In genomic region chr17:45585794-45586650, GRCh38 we compare ENCODE assay signal across 8 cellular contexts.
DNase-seq lines count a peak whose midpoint lies in the region; ATAC-seq, FAIRE-seq and TF ChIP-seq lines count a peak whose summit lies in the region.
"Not testable (repeated sequence)": the region's sequence is repeated elsewhere in the genome, so short reads cannot be mapped to it uniquely, and the experiment has no call there.

No MANE protein-coding gene starts in this region.

- H2AFZ ChIP-seq in mesenchymal stem cell (ENCODE audit: low read depth, low read length): not testable (repeated sequence)

- H3K27ac ChIP-seq in body of pancreas: peak overlapping the region in 3 of 4 donors; percentile 65 to 90 (median 75)
- H3K27ac ChIP-seq in mesenchymal stem cell (ENCODE audit: low read length, poor library complexity, severe bottlenecking): not testable (repeated sequence)

- H3K4ac ChIP-seq in mesenchymal stem cell (ENCODE audit: low read depth in 1 of 2, low read length in 2 of 2): not testable (repeated sequence)

- intact Hi-C loops in body of pancreas (cut with DNase I): not testable (repeated sequence)

- H3K27me3 ChIP-seq in body of pancreas; mesenchymal stem cell (ENCODE audit: control insufficient read depth in 1 of 2, insufficient read depth in 1 of 2, low read length in 2 of 2); skeletal muscle satellite cell (ENCODE audit: control insufficient read depth, insufficient read depth, low read length): not testable (repeated sequence)

- H3K4me2 ChIP-seq in mesenchymal stem cell (ENCODE audit: low read length, poor library complexity, severe bottlenecking): peak overlapping the region; percentile 78
- H3K4me2 ChIP-seq in skeletal muscle satellite cell (ENCODE audit: low read length): peak overlapping the region; percentile 84

- not testable (repeated sequence) for H3K14ac ChIP-seq in mesenchymal stem cell (ENCODE audit: low read length in 2 of 2)

- WGBS in body of pancreas, 2 donors: 0 to 1% methylated on average over 8 to 40 of the region's 62 CpGs
- 9% methylated on average over 22 of the region's 62 CpGs for WGBS in mesenchymal stem cell

- not testable (repeated sequence) for H2AK5ac ChIP-seq in mesenchymal stem cell (ENCODE audit: low read length, severe bottlenecking)

- H4K8ac ChIP-seq in mesenchymal stem cell (ENCODE audit: low read length): peak overlapping the region; percentile 60

- H3K4me3 ChIP-seq in body of pancreas (peak overlapping the region; percentile 21 to 90), mesenchymal stem cell (ENCODE audit: insufficient read depth in 1 of 2, low read depth in 1 of 2, low read length in 2 of 2) (peak overlapping the region; percentile 48 to 89), skeletal muscle satellite cell (ENCODE audit: low read length) (peak overlapping the region; percentile 82)

- H2BK5ac ChIP-seq in mesenchymal stem cell (ENCODE audit: low read depth, low read length, poor library complexity, severe bottlenecking): not testable (repeated sequence)

- H3K4me1 ChIP-seq in body of pancreas: peaks cover 13% of the 10 kb centered on the region
- H3K4me1 ChIP-seq in mesenchymal stem cell (ENCODE audit: control insufficient read depth, insufficient read depth, low read depth, low read length): not testable (repeated sequence)
- H3K4me1 ChIP-seq in skeletal muscle satellite cell (ENCODE audit: control insufficient read depth, insufficient read depth, low read length): peaks cover 11% of the 10 kb centered on the region

- not testable (repeated sequence) for H3K18ac ChIP-seq in mesenchymal stem cell (ENCODE audit: low read depth in 1 of 2, low read length in 2 of 2)

- not testable (repeated sequence) for TF ChIP-seq POLR2A in GM12892 (IDR thresholded peaks at IDR 0.05; ENCODE audit: low read depth, low read length)
- peak in 2 of 3 donors; percentile 36 to 39 for TF ChIP-seq POLR2A in body of pancreas (IDR thresholded peaks at IDR 0.05)

- H2BK12ac ChIP-seq in mesenchymal stem cell (ENCODE audit: low read length in 2 of 2): not testable (repeated sequence)

- H4K91ac ChIP-seq in mesenchymal stem cell (ENCODE audit: low read length): not testable (repeated sequence)

- H2BK120ac ChIP-seq in mesenchymal stem cell (ENCODE audit: low read depth, low read length): not testable (repeated sequence)

- H3K9ac ChIP-seq in mesenchymal stem cell (ENCODE audit: low read length): peak overlapping the region; percentile 94
- H3K9ac ChIP-seq in skeletal muscle satellite cell (ENCODE audit: low read depth, low read length): peak overlapping the region; percentile 82

- H2BK15ac ChIP-seq in mesenchymal stem cell (ENCODE audit: low read depth, poor library complexity, severe bottlenecking): not testable (repeated sequence)

- H3K79me1 ChIP-seq in mesenchymal stem cell (replicated peaks; ENCODE audit: low read length, poor library complexity, severe bottlenecking): not testable (repeated sequence)

- not testable (repeated sequence) for H3K9me3 ChIP-seq in body of pancreas; mesenchymal stem cell (ENCODE audit: control insufficient read depth, low read length); skeletal muscle satellite cell (replicated peaks; ENCODE audit: low read length)

- peak; percentile 4 to 53 (median 31) for TF ChIP-seq CTCF in body of pancreas (IDR thresholded peaks at IDR 0.05)

- FAIRE-seq in GM12892 (lab: Jason Lieb, UNC): peak; percentile 63

- DNase-seq in A172 (ENCODE audit: low spot score) (peak; percentile 23), LHCN-M2 (ENCODE audit: low read depth) (peak; percentile 37), body of pancreas (peak; percentile 52 to 60 (median 58)), glomerular visceral epithelial cell (ENCODE audit: extremely low spot score) (peak; percentile 28)
- not testable (repeated sequence) for DNase-seq in GM12892 (ENCODE audit: insufficient read length); mesenchymal stem cell
- DNase-seq in activated CD4-positive, alpha-beta T cell treated with anti-CD3 and anti-CD28 coated beads for 48 hours: peak; percentile 52

- H3K23ac ChIP-seq in mesenchymal stem cell (ENCODE audit: low read length in 2 of 2): not testable (repeated sequence)

- not testable (repeated sequence) for H3K36me3 ChIP-seq in body of pancreas (replicated peaks in 1 of 2; ENCODE audit: insufficient read depth in 1 of 2, low read depth in 2 of 2); mesenchymal stem cell (ENCODE audit: control insufficient read depth in 1 of 2, insufficient read depth in 2 of 2, low read depth in 1 of 2, low read length in 2 of 2); skeletal muscle satellite cell (ENCODE audit: insufficient read depth, low read length)

- ATAC-seq in body of pancreas: peak; percentile 70
